ENCODE assay signal across 2 cellular contexts in genomic region chr20:21767200-21767738, GRCh38.
A peak's percentile ranks its signal among the peaks of the same experiment; 100 is the strongest.
TF ChIP-seq lines count a peak whose summit lies in the region.

No MANE protein-coding gene starts in this region.

TF ChIP-seq in HepG2, 621 proteins besides CTCF, POLR2A, EP300 and RAD21:
- TF ChIP-seq HNRNPK (IDR thresholded peaks at IDR 0.05; ENCODE audit: low read depth, low read length, poor library complexity, severe bottlenecking) (no peak), ZNF362 (CRISPR knock-in tag; IDR thresholded peaks at IDR 0.05; ENCODE audit: borderline replicate concordance) (no peak), ZNF629 (CRISPR knock-in tag; conservative IDR thresholded peaks at IDR 0.05) (peak; percentile 75)

TF ChIP-seq in neural cell, 6 proteins besides CTCF, POLR2A, EP300 and RAD21:
- no peak for TF ChIP-seq POLR2AphosphoS5 (IDR thresholded peaks at IDR 0.05)
- TF ChIP-seq TAF1 (IDR thresholded peaks at IDR 0.05; ENCODE audit: low read depth): no peak
TF ChIP-seq in neural cell: peak in this region for 0.
